ENCODE assay signal across 1 cellular context in genomic region chr18:48565105-48565504, GRCh38.
TF ChIP-seq lines count a peak whose summit lies in the region.

No MANE protein-coding gene starts in this region.

TF ChIP-seq in H1, 55 proteins besides CTCF, POLR2A, EP300 and RAD21 (continued from another document):
- TF ChIP-seq FOSL1 (IDR thresholded peaks at IDR 0.05; ENCODE audit: insufficient read depth, low read depth, low read length) (no peak), ATF3 (IDR thresholded peaks at IDR 0.05; ENCODE audit: insufficient read depth, low read depth, low read length) (no peak), MAFK (IDR thresholded peaks at IDR 0.05; ENCODE audit: low read depth, low read length) (no peak), EGR1 (IDR thresholded peaks at IDR 0.05; ENCODE audit: borderline replicate concordance, low read depth, low read length) (no peak)
